In genomic region chr5:10611290-10611689, GRCh38 we compare ENCODE assay signal across 21 cellular contexts. TPM values are rescaled to one million over a fixed set of nuclear protein-coding genes. Genes with fewer than 3 reads are reported as not detected.
DNase-seq lines count a peak whose midpoint lies in the region; ATAC-seq and TF ChIP-seq lines count a peak whose summit lies in the region.
"Had no signal": no experiment of that assay in that cellular context is flagged by ENCODE, and none has a peak within 500 bp of the region (broad histone marks: within the 10 kb centered on the region; RNA-seq: fewer than 3 reads in every experiment).

No MANE protein-coding gene starts in this region.

- H3K4me3 Mint-ChIP-seq in activated naive CD8-positive, alpha-beta T cell treated with anti-CD3 and anti-CD28 coated beads, Interleukin-2, amount 50 U/mL, for 24 hours = no peak overlapping the region
- no peak overlapping the region for H3K4me3 Mint-ChIP-seq in activated naive CD8-positive, alpha-beta T cell treated with anti-CD3 and anti-CD28 coated beads for 36 hours
- H3K4me3 Mint-ChIP-seq in activated T-helper 2 cell treated with anti-CD3 and anti-CD28 coated beads, Interferon-gamma antibody, Interleukin-2, Interleukin-4, amounts not matched to agents 10 μg/mL and 5 μg/mL and 100 μg/mL, durations not matched to agents 14 hours and 24 hours and 36 hours (ENCODE audit: low read depth) = peak overlapping the region; percentile 21
- no peak overlapping the region for H3K4me3 Mint-ChIP-seq in stimulated activated naive CD8-positive, alpha-beta T cell treated with anti-CD3 and anti-CD28 coated beads, Interleukin-15, Interleukin-2, amounts not matched to agents 100 ng/mL and 50 ng/mL, for 24 hours
- H3K4me3 Mint-ChIP-seq: B cell; central memory CD8-positive, alpha-beta T cell; naive thymus-derived CD4-positive, alpha-beta T cell; T-cell had no signal

- H3K27ac Mint-ChIP-seq in activated naive CD8-positive, alpha-beta T cell treated with anti-CD3 and anti-CD28 coated beads, Interleukin-2, amount 50 U/mL, for 24 hours = no peak overlapping the region
- H3K27ac Mint-ChIP-seq in activated naive CD8-positive, alpha-beta T cell treated with anti-CD3 and anti-CD28 coated beads for 36 hours = no peak overlapping the region
- peak overlapping the region; percentile 78 for H3K27ac Mint-ChIP-seq in activated T-helper 2 cell treated with anti-CD3 and anti-CD28 coated beads, Interferon-gamma antibody, Interleukin-2, Interleukin-4, amounts not matched to agents 10 μg/mL and 5 μg/mL and 100 μg/mL, durations not matched to agents 14 hours and 24 hours and 36 hours
- peak overlapping the region; percentile 49 for H3K27ac Mint-ChIP-seq in stimulated activated naive CD8-positive, alpha-beta T cell treated with anti-CD3 and anti-CD28 coated beads, Interleukin-15, Interleukin-2, amounts not matched to agents 100 ng/mL and 50 ng/mL, for 24 hours
- H3K27ac Mint-ChIP-seq: B cell; naive thymus-derived CD4-positive, alpha-beta T cell; T-cell had no signal

- no peak for DNase-seq in activated naive CD8-positive, alpha-beta T cell treated with anti-CD3 and anti-CD28 coated beads, Interleukin-2, amount 50 U/mL, for 24 hours
- DNase-seq in activated naive CD8-positive, alpha-beta T cell treated with anti-CD3 and anti-CD28 coated beads for 36 hours = no peak
- no peak for DNase-seq in activated T-helper 2 cell treated with anti-CD3 and anti-CD28 coated beads, Interferon-gamma antibody, Interleukin-2, Interleukin-4, amounts not matched to agents 10 μg/mL and 5 μg/mL and 100 μg/mL, durations not matched to agents 14 hours and 24 hours and 36 hours (ENCODE audit: low spot score)
- peak; percentile 72 for DNase-seq in fibroblast of villous mesenchyme (ENCODE audit: low read depth)
- no peak for DNase-seq in NCI-H1694 (lab: John Stamatoyannopoulos, UW)
- no peak for DNase-seq in GM13976 (ENCODE audit: low spot score)
- DNase-seq: activated CD4-positive, alpha-beta T cell treated with anti-CD3 and anti-CD28 coated beads for 48 hours; activated gamma-delta T cell; erythroblast; KBM-7; naive thymus-derived CD4-positive, alpha-beta T cell; posterior cingulate gyrus; SHP77 treated with DMSO at 0.1 percent for 48 hours; stimulated activated CD4-positive, alpha-beta T cell treated with anti-CD3 and anti-CD28 coated beads, Interleukin-4, amount 100 ng/mL, for 24 hours; T-cell had no signal

- ATAC-seq in activated naive CD8-positive, alpha-beta T cell treated with anti-CD3 and anti-CD28 coated beads, Interleukin-2, amount 50 U/mL, for 24 hours = peak; percentile 54
- no peak for ATAC-seq in GM18909 (IDR thresholded peaks at IDR 0.05; ENCODE audit: poor library complexity, unreplicated experiment)
- ATAC-seq: gastroesophageal sphincter; naive thymus-derived CD4-positive, alpha-beta T cell; T-cell had no signal

- intact Hi-C loops in activated T-helper 2 cell treated with anti-CD3 and anti-CD28 coated beads, Interferon-gamma antibody, Interleukin-2, Interleukin-4, amounts not matched to agents 10 μg/mL and 5 μg/mL and 100 μg/mL, durations not matched to agents 14 hours and 24 hours and 36 hours (cut with micrococcal nuclease) = loop anchor here (1.0 kb wide), 1 partner anchor 16 kb away; no protein-coding TSS in a partner anchor

- TF ChIP-seq CTCF in fibroblast of villous mesenchyme (IDR thresholded peaks at IDR 0.05; ENCODE audit: insufficient read depth, low read depth, low read length) (no peak), GM13976 (IDR thresholded peaks at IDR 0.05; ENCODE audit: borderline replicate concordance, control extremely low read depth, extremely low read depth, insufficient read depth, missing control alignments) (no peak)

- no peak overlapping the region for H3K4me3 ChIP-seq in fibroblast of villous mesenchyme (ENCODE audit: low read depth, low read length)
- H3K4me3 ChIP-seq: adrenal gland, gastroesophageal sphincter had no signal

- peaks cover 4% of the 10 kb centered on the region for H3K36me3 Mint-ChIP-seq in activated naive CD8-positive, alpha-beta T cell treated with anti-CD3 and anti-CD28 coated beads, Interleukin-2, amount 50 U/mL, for 24 hours (ENCODE audit: low read depth)
- H3K36me3 Mint-ChIP-seq in activated naive CD8-positive, alpha-beta T cell treated with anti-CD3 and anti-CD28 coated beads for 36 hours = no peaks in the 10 kb centered on the region
- peaks cover 8% of the 10 kb centered on the region for H3K36me3 Mint-ChIP-seq in activated T-helper 2 cell treated with anti-CD3 and anti-CD28 coated beads, Interferon-gamma antibody, Interleukin-2, Interleukin-4, amounts not matched to agents 10 μg/mL and 5 μg/mL and 100 μg/mL, durations not matched to agents 14 hours and 24 hours and 36 hours (ENCODE audit: low read depth)
- H3K36me3 Mint-ChIP-seq in stimulated activated naive CD8-positive, alpha-beta T cell treated with anti-CD3 and anti-CD28 coated beads, Interleukin-15, Interleukin-2, amounts not matched to agents 100 ng/mL and 50 ng/mL, for 24 hours (ENCODE audit: low read depth) = peaks cover 5% of the 10 kb centered on the region
- H3K36me3 Mint-ChIP-seq: T-cell had no signal

- H3K9me3 Mint-ChIP-seq in activated naive CD8-positive, alpha-beta T cell treated with anti-CD3 and anti-CD28 coated beads, Interleukin-2, amount 50 U/mL, for 24 hours = no peaks in the 10 kb centered on the region
- H3K9me3 Mint-ChIP-seq in activated naive CD8-positive, alpha-beta T cell treated with anti-CD3 and anti-CD28 coated beads for 36 hours = no peaks in the 10 kb centered on the region
- H3K9me3 Mint-ChIP-seq in activated T-helper 2 cell treated with anti-CD3 and anti-CD28 coated beads, Interferon-gamma antibody, Interleukin-2, Interleukin-4, amounts not matched to agents 10 μg/mL and 5 μg/mL and 100 μg/mL, durations not matched to agents 14 hours and 24 hours and 36 hours = no peaks in the 10 kb centered on the region
- H3K9me3 Mint-ChIP-seq in stimulated activated naive CD8-positive, alpha-beta T cell treated with anti-CD3 and anti-CD28 coated beads, Interleukin-15, Interleukin-2, amounts not matched to agents 100 ng/mL and 50 ng/mL, for 24 hours = no peaks in the 10 kb centered on the region
- H3K9me3 Mint-ChIP-seq: central memory CD8-positive, alpha-beta T cell; naive thymus-derived CD4-positive, alpha-beta T cell; T-cell had no signal

- H3K4me1 Mint-ChIP-seq in activated naive CD8-positive, alpha-beta T cell treated with anti-CD3 and anti-CD28 coated beads, Interleukin-2, amount 50 U/mL, for 24 hours = peaks cover 30% of the 10 kb centered on the region
- H3K4me1 Mint-ChIP-seq in activated naive CD8-positive, alpha-beta T cell treated with anti-CD3 and anti-CD28 coated beads for 36 hours = peaks cover 17% of the 10 kb centered on the region
- H3K4me1 Mint-ChIP-seq in activated T-helper 2 cell treated with anti-CD3 and anti-CD28 coated beads, Interferon-gamma antibody, Interleukin-2, Interleukin-4, amounts not matched to agents 10 μg/mL and 5 μg/mL and 100 μg/mL, durations not matched to agents 14 hours and 24 hours and 36 hours (ENCODE audit: low read depth) = peaks cover 45% of the 10 kb centered on the region
- peaks cover 32% of the 10 kb centered on the region for H3K4me1 Mint-ChIP-seq in stimulated activated naive CD8-positive, alpha-beta T cell treated with anti-CD3 and anti-CD28 coated beads, Interleukin-15, Interleukin-2, amounts not matched to agents 100 ng/mL and 50 ng/mL, for 24 hours (ENCODE audit: low read depth)
- H3K4me1 Mint-ChIP-seq: central memory CD8-positive, alpha-beta T cell had no signal

- in situ Hi-C loops in GM13976 (cut with MboI; ENCODE audit: low sequenced_read_pairs, unreplicated experiment) = no loop called here

- H3K27me3 Mint-ChIP-seq in activated naive CD8-positive, alpha-beta T cell treated with anti-CD3 and anti-CD28 coated beads, Interleukin-2, amount 50 U/mL, for 24 hours = peaks cover 11% of the 10 kb centered on the region
- peaks cover 30% of the 10 kb centered on the region for H3K27me3 Mint-ChIP-seq in activated naive CD8-positive, alpha-beta T cell treated with anti-CD3 and anti-CD28 coated beads for 36 hours
- H3K27me3 Mint-ChIP-seq in activated T-helper 2 cell treated with anti-CD3 and anti-CD28 coated beads, Interferon-gamma antibody, Interleukin-2, Interleukin-4, amounts not matched to agents 10 μg/mL and 5 μg/mL and 100 μg/mL, durations not matched to agents 14 hours and 24 hours and 36 hours (ENCODE audit: low read depth) = no peaks in the 10 kb centered on the region
- H3K27me3 Mint-ChIP-seq in stimulated activated naive CD8-positive, alpha-beta T cell treated with anti-CD3 and anti-CD28 coated beads, Interleukin-15, Interleukin-2, amounts not matched to agents 100 ng/mL and 50 ng/mL, for 24 hours = peaks cover 9% of the 10 kb centered on the region
- H3K27me3 Mint-ChIP-seq: B cell; central memory CD8-positive, alpha-beta T cell had no signal

RNA-seq across cellular contexts. Expression of gene ANKRD33B, which starts 47.4 kb away (rescaled TPM):
- total RNA-seq in activated naive CD8-positive, alpha-beta T cell treated with anti-CD3 and anti-CD28 coated beads for 36 hours = 10 to 100 TPM in 1 of 2 experiments, 1 to 10 TPM in 1; 9.8 to 10.2 TPM
- 31.1 and 31.5 TPM in 2 replicates for total RNA-seq in activated T-helper 2 cell treated with anti-CD3 and anti-CD28 coated beads, Interferon-gamma antibody, Interleukin-2, Interleukin-4, amounts not matched to agents 10 μg/mL and 5 μg/mL and 100 μg/mL, durations not matched to agents 14 hours and 24 hours and 36 hours
- 1.6 and 2.6 TPM in 2 replicates for total RNA-seq in fibroblast of villous mesenchyme

Comparison
In these comparisons a context has a peak if more than half of its experiments do, and no peak if none do; other contexts are left out.
1. H3K27ac Mint-ChIP-seq: peak in activated T-helper 2 cell treated with anti-CD3 and anti-CD28 coated beads, Interferon-gamma antibody, Interleukin-2, Interleukin-4, amounts not matched to agents 10 μg/mL and 5 μg/mL and 100 μg/mL, durations not matched to agents 14 hours and 24 hours and 36 hours (single experiment) and stimulated activated naive CD8-positive, alpha-beta T cell treated with anti-CD3 and anti-CD28 coated beads, Interleukin-15, Interleukin-2, amounts not matched to agents 100 ng/mL and 50 ng/mL, for 24 hours (single experiment); none in activated naive CD8-positive, alpha-beta T cell treated with anti-CD3 and anti-CD28 coated beads, Interleukin-2, amount 50 U/mL, for 24 hours (single experiment) and activated naive CD8-positive, alpha-beta T cell treated with anti-CD3 and anti-CD28 coated beads for 36 hours (single experiment).